Comparison of ENCODE assay signal across 37 cellular contexts in the genomic region with DNA sequence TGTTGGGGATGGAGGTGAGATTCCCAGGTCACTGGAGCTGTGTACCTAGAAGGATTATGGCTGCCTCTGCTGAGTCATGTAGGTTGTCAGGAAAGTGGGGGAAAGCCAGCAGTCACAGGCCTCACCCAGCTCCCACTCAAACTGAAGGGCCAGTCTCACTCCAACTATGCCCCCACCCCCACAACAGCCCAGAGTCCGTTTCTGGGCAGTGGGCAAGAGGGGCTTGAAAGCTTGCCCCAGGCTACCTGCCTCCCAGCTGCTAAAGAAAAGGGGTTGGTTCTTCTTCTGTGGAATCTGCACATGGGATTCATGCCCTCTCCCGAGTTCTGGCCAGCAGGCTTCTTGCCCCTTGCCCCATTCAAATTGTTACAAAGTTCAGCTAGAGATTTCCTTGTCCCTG.
DNase-seq lines count a peak whose midpoint lies in the region; ATAC-seq, FAIRE-seq and TF ChIP-seq lines count a peak whose summit lies in the region.
"Had no signal": no experiment of that assay in that cellular context is flagged by ENCODE, and none has a peak within 500 bp of the region (broad histone marks: within the 10 kb centered on the region; RNA-seq: fewer than 3 reads in every experiment).

No MANE protein-coding gene starts in this region.

- TF ChIP-seq RAD21 in K562 (CRISPR knock-in tag; conservative IDR thresholded peaks at IDR 0.05 in 1 of 2, IDR thresholded peaks at IDR 0.05 in 1 of 2) = no peak

- H3K27ac ChIP-seq in K562 (ENCODE audit: extremely low read depth, low read depth, low read length) = no peak overlapping the region
- no peak overlapping the region for H3K27ac ChIP-seq in endodermal cell (ENCODE audit: low read depth, low read length)
- no peak overlapping the region for H3K27ac ChIP-seq in neuronal stem cell (replicated peaks; ENCODE audit: low read length)
- H3K27ac ChIP-seq: 22Rv1; BLaER1; BLaER1 treated with 17β-estradiol and CSF1 and Interleukin-3, amounts not matched to agents 10 nM and 100 nM; C4-2B had no signal

- H3K36me3 ChIP-seq in K562 (ENCODE audit: control insufficient read depth, insufficient read depth, low read length) (no peaks in the 10 kb centered on the region), endodermal cell (ENCODE audit: control insufficient read depth, insufficient read depth, low read length) (no peaks in the 10 kb centered on the region), neuronal stem cell (replicated peaks in 1 of 2; ENCODE audit: control insufficient read depth in 2 of 2, insufficient read depth in 2 of 2, low read length in 2 of 2) (no peaks in the 10 kb centered on the region)
- H3K36me3 ChIP-seq: BE2C; BLaER1; BLaER1 treated with 17β-estradiol and CSF1 and Interleukin-3, amounts not matched to agents 10 nM and 100 nM had no signal

- peaks cover 4% of the 10 kb centered on the region for H3K4me1 Mint-ChIP-seq in endodermal cell
- no peaks in the 10 kb centered on the region for H3K4me1 Mint-ChIP-seq in activated naive CD4-positive, alpha-beta T cell treated with anti-CD3 and anti-CD28 coated beads for 36 hours (ENCODE audit: low read depth)
- H3K4me1 Mint-ChIP-seq: B cell; CD14-positive monocyte; CD4-positive, alpha-beta memory T cell; CD4-positive, CD25-positive, alpha-beta regulatory T cell; CD8-positive, alpha-beta memory T cell had no signal

- H3K9me1 ChIP-seq in K562 (ENCODE audit: control insufficient read depth, insufficient read depth, low read length) = no peaks in the 10 kb centered on the region

- no peak for TF ChIP-seq CTCF in K562 (IDR thresholded peaks at IDR 0.05 in 2 of 3, conservative IDR thresholded peaks at IDR 0.05 in 1 of 3; ENCODE audit: insufficient read depth in 2 of 3, low read depth in 1 of 3, low read length in 3 of 3)
- no peak for TF ChIP-seq CTCF in endodermal cell (conservative IDR thresholded peaks at IDR 0.05)

- H2BK120ac ChIP-seq in neuronal stem cell (ENCODE audit: low read depth, low read length) = no peak overlapping the region

- H3K9me3 ChIP-seq in K562 (replicated peaks; ENCODE audit: control insufficient read depth, insufficient read depth, low read depth, low read length) = no peaks in the 10 kb centered on the region
- peaks cover 26% of the 10 kb centered on the region for H3K9me3 ChIP-seq in endodermal cell (ENCODE audit: control insufficient read depth, low read length)
- H3K9me3 ChIP-seq in neuronal stem cell (replicated peaks in 1 of 2; ENCODE audit: control insufficient read depth in 2 of 2, insufficient read depth in 1 of 2, low read depth in 1 of 2, low read length in 2 of 2) = peaks cover 0 to 3% of the 10 kb centered on the region in 2 donors
- H3K9me3 ChIP-seq: A549, BE2C, Caco-2 had no signal

- H3K36me3 Mint-ChIP-seq in endodermal cell (ENCODE audit: low read depth) = peaks cover 1% of the 10 kb centered on the region
- H3K36me3 Mint-ChIP-seq in activated naive CD4-positive, alpha-beta T cell treated with anti-CD3 and anti-CD28 coated beads for 36 hours (ENCODE audit: low read depth) = peaks cover 13% of the 10 kb centered on the region
- H3K36me3 Mint-ChIP-seq: CD14-positive monocyte had no signal

- H2BK15ac ChIP-seq in neuronal stem cell (ENCODE audit: low read length) = no peak overlapping the region

- H2BK12ac ChIP-seq in neuronal stem cell (ENCODE audit: low read length) = no peak overlapping the region

- H2BK5ac ChIP-seq in neuronal stem cell (ENCODE audit: low read length) = no peak overlapping the region

- peak overlapping the region; percentile 71 for H3K14ac ChIP-seq in neuronal stem cell (ENCODE audit: low read length)

- H2AFZ ChIP-seq in K562 (ENCODE audit: low read depth, low read length) = no peak overlapping the region
- no peak overlapping the region for H2AFZ ChIP-seq in neuronal stem cell (ENCODE audit: low read length)

- H3K18ac ChIP-seq in neuronal stem cell (ENCODE audit: low read length) = peak overlapping the region; percentile 17

- peaks cover 36% of the 10 kb centered on the region for H3K9me3 Mint-ChIP-seq in endodermal cell
- H3K9me3 Mint-ChIP-seq in activated naive CD4-positive, alpha-beta T cell treated with anti-CD3 and anti-CD28 coated beads for 36 hours = peaks cover 5% of the 10 kb centered on the region

- H2AK5ac ChIP-seq in neuronal stem cell (ENCODE audit: low read depth, low read length) = no peak overlapping the region

- H3K79me2 ChIP-seq in K562 (ENCODE audit: control insufficient read depth, insufficient read depth, low read length) = no peaks in the 10 kb centered on the region

- DNase-seq in K562 (ENCODE audit: extremely low read depth in 1 of 4, low spot score in 3 of 4) (no peak), endodermal cell (no peak), neuronal stem cell (ENCODE audit: low spot score) (no peak), posterior vena cava (ENCODE audit: low spot score) (peak; percentile 50), AG08395 (ENCODE audit: low spot score) (no peak)
- DNase-seq in activated naive CD4-positive, alpha-beta T cell treated with anti-CD3 and anti-CD28 coated beads for 36 hours = no peak
- DNase-seq: 8988T; ACHN; AML-193; BE2C; C1 segment of cervical spinal cord; Caco-2; Calu3; CD4-positive, alpha-beta memory T cell; CD4-positive, alpha-beta T cell; CD4-positive, CD25-positive, alpha-beta regulatory T cell; CD8-positive, alpha-beta memory T cell; CD8-positive, alpha-beta T cell; COR-L47; DMS 273 treated with DMSO at 0.1 percent for 48 hours; DMS153; DMS53; DMS79; DMS79 treated with DMSO at 0.1 percent for 48 hours; DND-41; EL had no signal

- POLR2A ChIA-PET in K562 (lab: Yijun Ruan, JAX) = no interaction called here

- peak overlapping the region; percentile 31 for H3K27ac Mint-ChIP-seq in endodermal cell
- no peak overlapping the region for H3K27ac Mint-ChIP-seq in activated naive CD4-positive, alpha-beta T cell treated with anti-CD3 and anti-CD28 coated beads for 36 hours
- H3K27ac Mint-ChIP-seq: B cell; CD14-positive monocyte; CD4-positive, alpha-beta memory T cell; CD4-positive, alpha-beta T cell; CD4-positive, CD25-positive, alpha-beta regulatory T cell; CD8-positive, alpha-beta T cell had no signal

- H3K4ac ChIP-seq in neuronal stem cell (ENCODE audit: low read length) = no peak overlapping the region

- no peaks in the 10 kb centered on the region for H3K27me3 ChIP-seq in K562 (ENCODE audit: control insufficient read depth in 2 of 2, insufficient read depth in 2 of 2, low read length in 2 of 2)
- no peaks in the 10 kb centered on the region for H3K27me3 ChIP-seq in endodermal cell (ENCODE audit: control insufficient read depth, insufficient read depth, low read length, poor library complexity, severe bottlenecking)
- H3K27me3 ChIP-seq in neuronal stem cell (ENCODE audit: control insufficient read depth in 3 of 3, insufficient read depth in 3 of 3, low read depth in 1 of 3, low read length in 3 of 3) = no peaks in the 10 kb centered on the region
- H3K27me3 ChIP-seq: BE2C; BLaER1; BLaER1 treated with 17β-estradiol and CSF1 and Interleukin-3, amounts not matched to agents 10 nM and 100 nM had no signal

- CTCF ChIA-PET in K562 (lab: Yijun Ruan, JAX; ENCODE audit: low intra/inter-chr PET ratio) = no interaction called here
- CTCF ChIA-PET in activated naive CD4-positive, alpha-beta T cell treated with anti-CD3 and anti-CD28 coated beads for 36 hours (lab: Charles Lee) = interaction anchor here (0.6 to 1.5 kb wide), 2 partner anchors 19 to 235 kb away, joined by 3 read pairs; no protein-coding TSS in a partner anchor

- in situ Hi-C loops in K562 (cut with MboI) = no loop called here

- no peak for TF ChIP-seq EP300 in K562 (IDR thresholded peaks at IDR 0.05; ENCODE audit: low read length)

- H3K79me1 ChIP-seq in neuronal stem cell (ENCODE audit: low read depth, low read length) = no peaks in the 10 kb centered on the region

- 9% methylated on average over 2 of the region's 2 CpGs for WGBS in K562 (ENCODE audit: insufficient coverage, low coverage, missing lambda C conversion rate)
- 88 to 90% methylated on average over 1 to 2 of the region's 2 CpGs for WGBS in endodermal cell (ENCODE audit: insufficient coverage in 1 of 2, insufficient read length in 1 of 2), 2 experiments
- WGBS in neuronal stem cell (ENCODE audit: extremely low coverage in 2 of 2, insufficient read length in 2 of 2, insufficient replicate concordance in 1 of 2), 2 donors = no CpG with 5 or more reads among the region's 2 CpGs

- H3K4me3 ChIP-seq in K562 (no peak overlapping the region), endodermal cell (ENCODE audit: low read length) (no peak overlapping the region), neuronal stem cell (ENCODE audit: low read length in 2 of 2) (no peak overlapping the region)
- H3K4me3 ChIP-seq: A549; BLaER1; BLaER1 treated with 17β-estradiol and CSF1 and Interleukin-3, amounts not matched to agents 10 nM and 100 nM had no signal

- TF ChIP-seq POLR2A in K562 (conservative IDR thresholded peaks at IDR 0.05) = no peak

- H3K4me3 Mint-ChIP-seq in endodermal cell = no peak overlapping the region
- H3K4me3 Mint-ChIP-seq in activated naive CD4-positive, alpha-beta T cell treated with anti-CD3 and anti-CD28 coated beads for 36 hours = no peak overlapping the region
- H3K4me3 Mint-ChIP-seq: B cell; CD14-positive monocyte; CD4-positive, alpha-beta memory T cell; CD4-positive, alpha-beta T cell; CD4-positive, CD25-positive, alpha-beta regulatory T cell; CD8-positive, alpha-beta memory T cell; CD8-positive, alpha-beta T cell had no signal

- no peak overlapping the region for H4K91ac ChIP-seq in neuronal stem cell (ENCODE audit: low read depth, low read length, poor library complexity)

- no peak for FAIRE-seq in K562 (lab: Jason Lieb, UNC)
- FAIRE-seq: A204.1, A549, D721Med had no signal

- H3K4me2 ChIP-seq in K562 (ENCODE audit: insufficient read depth, low read length) = no peak overlapping the region
- H3K4me2 ChIP-seq in neuronal stem cell (ENCODE audit: insufficient read depth, low read length, poor library complexity, severe bottlenecking) = no peak overlapping the region
- H3K4me2 ChIP-seq: A549; BLaER1; BLaER1 treated with 17β-estradiol and CSF1 and Interleukin-3, amounts not matched to agents 10 nM and 100 nM had no signal

- ATAC-seq in K562 = no peak
- no peak for ATAC-seq in HG02588 (IDR thresholded peaks at IDR 0.05; ENCODE audit: unreplicated experiment)
- ATAC-seq in GM21528 (IDR thresholded peaks at IDR 0.05; ENCODE audit: low FRiP score, unreplicated experiment) = no peak
- ATAC-seq: A549; CD8-positive, alpha-beta T cell had no signal

- no peaks in the 10 kb centered on the region for H4K20me1 ChIP-seq in K562 (replicated peaks; ENCODE audit: control insufficient read depth, insufficient read depth, low read length)
- H4K20me1 ChIP-seq: BLaER1; BLaER1 treated with 17β-estradiol and CSF1 and Interleukin-3, amounts not matched to agents 10 nM and 100 nM had no signal

- no peak overlapping the region for H3K9ac ChIP-seq in K562 (ENCODE audit: insufficient read depth in 1 of 2, low read depth in 2 of 2, low read length in 2 of 2)
- H3K9ac ChIP-seq in endodermal cell (ENCODE audit: extremely low read depth, low read length, poor library complexity, severe bottlenecking) = no peak overlapping the region
- H3K9ac ChIP-seq in neuronal stem cell (ENCODE audit: low read depth, low read length, poor library complexity) = no peak overlapping the region
- H3K9ac ChIP-seq: BLaER1; BLaER1 treated with 17β-estradiol and CSF1 and Interleukin-3, amounts not matched to agents 10 nM and 100 nM had no signal

- H3K23ac ChIP-seq in neuronal stem cell (ENCODE audit: low read depth, low read length, poor library complexity) = no peak overlapping the region

- intact Hi-C loops in K562 (cut with micrococcal nuclease) = no loop called here
- intact Hi-C loops in posterior vena cava (cut with DNase I) = no loop called here
- intact Hi-C loops in activated naive CD4-positive, alpha-beta T cell treated with anti-CD3 and anti-CD28 coated beads for 36 hours (cut with micrococcal nuclease) = no loop called here

- H3K4me1 ChIP-seq in K562 (replicated peaks in 1 of 2; ENCODE audit: control insufficient read depth in 2 of 2, insufficient read depth in 2 of 2, low read length in 2 of 2) = no peaks in the 10 kb centered on the region
- no peaks in the 10 kb centered on the region for H3K4me1 ChIP-seq in endodermal cell (ENCODE audit: control insufficient read depth, insufficient read depth, low read length)
- no peaks in the 10 kb centered on the region for H3K4me1 ChIP-seq in neuronal stem cell (ENCODE audit: control insufficient read depth in 2 of 2, insufficient read depth in 1 of 2, low read depth in 1 of 2, low read length in 2 of 2)
- H3K4me1 ChIP-seq: A549; BE2C; BLaER1; BLaER1 treated with 17β-estradiol and CSF1 and Interleukin-3, amounts not matched to agents 10 nM and 100 nM; Caco-2 had no signal

- no TSS peak for BruUV-seq in K562 (replicated peaks; lab: Mats Ljungman, UMichigan)

- no peak overlapping the region for H4K8ac ChIP-seq in neuronal stem cell (ENCODE audit: low read depth, low read length)

- peaks cover 1% of the 10 kb centered on the region for H3K27me3 Mint-ChIP-seq in endodermal cell (ENCODE audit: insufficient read depth)
- no peaks in the 10 kb centered on the region for H3K27me3 Mint-ChIP-seq in activated naive CD4-positive, alpha-beta T cell treated with anti-CD3 and anti-CD28 coated beads for 36 hours (ENCODE audit: low read depth)
- H3K27me3 Mint-ChIP-seq: CD4-positive, alpha-beta memory T cell; CD4-positive, alpha-beta T cell; CD4-positive, CD25-positive, alpha-beta regulatory T cell had no signal
